Comparison of ENCODE assay signal across 13 cellular contexts in the genomic region with DNA sequence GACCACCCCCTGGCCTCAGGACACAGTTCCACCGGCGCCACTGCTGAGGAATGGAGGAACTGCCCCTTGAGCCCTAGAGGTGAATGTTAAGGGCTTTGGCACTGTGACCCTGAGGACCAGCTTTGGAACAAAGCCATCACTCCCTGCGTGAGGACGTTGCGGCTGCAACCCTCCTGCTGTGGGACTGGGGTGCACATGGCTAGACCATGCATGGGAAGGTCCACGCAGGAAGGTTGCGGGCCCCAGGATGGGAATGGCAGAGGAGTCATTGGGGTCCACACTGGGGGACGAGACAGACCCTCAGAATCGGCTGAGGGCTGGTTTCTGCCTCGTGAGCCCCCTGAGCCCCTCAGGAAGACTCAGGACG. TPM values are rescaled to one million over a fixed set of nuclear protein-coding genes. Genes with fewer than 3 reads are reported as not detected.
DNase-seq lines count a peak whose midpoint lies in the region; ATAC-seq and TF ChIP-seq lines count a peak whose summit lies in the region.
"Had no signal": no experiment of that assay in that cellular context is flagged by ENCODE, and none has a peak within 500 bp of the region (broad histone marks: within the 10 kb centered on the region; RNA-seq: fewer than 3 reads in every experiment).

No MANE protein-coding gene starts in this region.

- no peak for DNase-seq in heart left ventricle
- no peak for DNase-seq in left cardiac atrium
- DNase-seq in Karpas-422: peak; percentile 50
- peak; percentile 30 for DNase-seq in lower lobe of right lung
- no peak for DNase-seq in NCI-H2227 treated with DMSO at 0.1 percent for 48 hours (lab: John Stamatoyannopoulos, UW)
- no peak for DNase-seq in ACHN
- DNase-seq: AML-193, DMS 273 treated with DMSO at 0.1 percent for 48 hours, GOT3, NCI-H2029, NCI-H2171 treated with DMSO at 0.1 percent for 48 hours had no signal

- H3K79me2 ChIP-seq in Karpas-422 (ENCODE audit: low read length): peaks cover 17% of the 10 kb centered on the region

- no peaks in the 10 kb centered on the region for H4K20me1 ChIP-seq in Karpas-422 (ENCODE audit: insufficient read depth, low read depth, low read length)

- no peaks in the 10 kb centered on the region for H3K27me3 ChIP-seq in heart left ventricle
- H3K27me3 ChIP-seq in Karpas-422 (ENCODE audit: low read length): no peaks in the 10 kb centered on the region
- H3K27me3 ChIP-seq in lower lobe of right lung (ENCODE audit: low read depth): peaks cover 13% of the 10 kb centered on the region

- in situ Hi-C loops in ACHN (cut with HindIII; ENCODE audit: low pct_ligation_motif_present, low pct_unique_long_range_greater_than_20kb, low sequenced_read_pairs): loop anchor here (25.0 kb wide), 1 partner anchor 91 kb away; no protein-coding TSS in a partner anchor

- intact Hi-C loops in heart left ventricle (cut with DNase I): loop anchor here in 8 of 10 donors (5.0 kb wide), 6 partner anchors 61 to 101 kb away; no protein-coding TSS in a partner anchor
- intact Hi-C loops in left cardiac atrium (cut with DNase I): loop anchor here (5.0 kb wide), 3 partner anchors 66 to 101 kb away; no protein-coding TSS in a partner anchor
- intact Hi-C loops in lower lobe of right lung (cut with DNase I): no loop called here

- H3K9me2 ChIP-seq in Karpas-422 (replicated peaks; ENCODE audit: insufficient read depth, low read length): no peaks in the 10 kb centered on the region

- TF ChIP-seq CTCF in heart left ventricle (IDR thresholded peaks at IDR 0.05): no peak
- TF ChIP-seq CTCF in lower lobe of right lung (IDR thresholded peaks at IDR 0.05): no peak

- ATAC-seq in heart left ventricle (no peak), left cardiac atrium (no peak), lower lobe of right lung (no peak), HG03469 (IDR thresholded peaks at IDR 0.05; ENCODE audit: unreplicated experiment) (no peak)

- no peaks in the 10 kb centered on the region for H3K9me3 ChIP-seq in heart left ventricle
- no peaks in the 10 kb centered on the region for H3K9me3 ChIP-seq in Karpas-422 (ENCODE audit: low read length)
- H3K9me3 ChIP-seq in lower lobe of right lung: no peaks in the 10 kb centered on the region

- no peak overlapping the region for H3K9ac ChIP-seq in Karpas-422 (ENCODE audit: low read length)

- H3K4me3 ChIP-seq in heart left ventricle: no peak overlapping the region
- H3K4me3 ChIP-seq in Karpas-422 (ENCODE audit: low read length): no peak overlapping the region
- no peak overlapping the region for H3K4me3 ChIP-seq in lower lobe of right lung
- H3K4me3 ChIP-seq: SJSA1 had no signal

- no peak for TF ChIP-seq POLR2A in heart left ventricle (IDR thresholded peaks at IDR 0.05)

- 58 to 70% (median 62%) methylated on average over 7 to 11 of the region's 11 CpGs for WGBS in heart left ventricle, 4 donors

- no peak overlapping the region for H3K4me2 ChIP-seq in Karpas-422 (ENCODE audit: low read depth, low read length, poor library complexity, severe bottlenecking)

- H3K27ac ChIP-seq in heart left ventricle: peak overlapping the region in 7 of 12 donors; percentile 17 to 75 (median 64)
- H3K27ac ChIP-seq in Karpas-422 (ENCODE audit: low read length): no peak overlapping the region
- peak overlapping the region; percentile 53 for H3K27ac ChIP-seq in lower lobe of right lung
- H3K27ac ChIP-seq: SJSA1 had no signal

- H2AFZ ChIP-seq in Karpas-422 (ENCODE audit: low read length): no peak overlapping the region

- H3K36me3 ChIP-seq in heart left ventricle: peaks cover 0 to 14% (median 9%) of the 10 kb centered on the region in 9 donors
- no peaks in the 10 kb centered on the region for H3K36me3 ChIP-seq in Karpas-422 (ENCODE audit: insufficient read depth, low read length)
- H3K36me3 ChIP-seq in lower lobe of right lung: peaks cover 13% of the 10 kb centered on the region

- H3K4me1 ChIP-seq in heart left ventricle (peaks cover 0 to 62% (median 40%) of the 10 kb centered on the region in 12 donors), Karpas-422 (ENCODE audit: low read length) (peaks cover 68% of the 10 kb centered on the region), lower lobe of right lung (peaks cover 46% of the 10 kb centered on the region)

RNA-seq across cellular contexts. Expression of a gene that starts 6.4 kb away (rescaled TPM):
- total RNA-seq in heart left ventricle (10 to 100 TPM in 1 of 9 donors, 1 to 10 TPM in 8; 1.5 to 12.1 (median 4.5) TPM), left cardiac atrium (1 to 10 TPM; 4.6 to 6.0 TPM), lower lobe of right lung (16.0 TPM)
- 1 to 10 TPM; 3.9 to 5.5 TPM for polyA plus RNA-seq in heart left ventricle
- 65.9 and 86.7 TPM in 2 replicates for total RNA-seq in Karpas-422 (2014; rRNA removed; shearing (Covaris generic); ENCODE audit: low replicate concordance)

Comparison
In these comparisons a context has a peak if more than half of its experiments do, and no peak if none do; other contexts are left out.
1. DNase-seq: peak in Karpas-422 (single experiment) and lower lobe of right lung (single experiment); none in heart left ventricle (0 of 5), left cardiac atrium (single experiment), NCI-H2227 treated with DMSO at 0.1 percent for 48 hours (single experiment) and ACHN (single experiment).